ENCODE assay signal across 8 cellular contexts in genomic region chr13:107124129-107124718, GRCh38.
DNase-seq lines count a peak whose midpoint lies in the region; ATAC-seq and TF ChIP-seq lines count a peak whose summit lies in the region.

No MANE protein-coding gene starts in this region.

- H3K27me3 Mint-ChIP-seq in glutamatergic neuron (ENCODE audit: unreplicated experiment) = no peaks in the 10 kb centered on the region

- H3K36me3 Mint-ChIP-seq in glutamatergic neuron (ENCODE audit: unreplicated experiment) = peaks cover 20% of the 10 kb centered on the region

- H3K4me3 Mint-ChIP-seq in glutamatergic neuron (ENCODE audit: unreplicated experiment) = no peak overlapping the region

- H3K4me1 ChIP-seq in left ventricle myocardium inferior (peaks cover 7% of the 10 kb centered on the region), vagina (no peaks in the 10 kb centered on the region)

- H3K27me3 ChIP-seq in left ventricle myocardium inferior (ENCODE audit: low read depth) = no peaks in the 10 kb centered on the region
- no peaks in the 10 kb centered on the region for H3K27me3 ChIP-seq in vagina

- H3K27ac ChIP-seq in left ventricle myocardium inferior (replicated peaks) (no peak overlapping the region), vagina (no peak overlapping the region)

- no peak for TF ChIP-seq POLR2A in vagina (IDR thresholded peaks at IDR 0.05)

- H3K4me3 ChIP-seq in left ventricle myocardium inferior (no peak overlapping the region), vagina (no peak overlapping the region)

- ATAC-seq in Right ventricle myocardium superior (ENCODE audit: poor library complexity) (no peak), HG03108 (IDR thresholded peaks at IDR 0.05; ENCODE audit: unreplicated experiment) (no peak)

- H3K27ac Mint-ChIP-seq in glutamatergic neuron (ENCODE audit: unreplicated experiment) = no peak overlapping the region

- peaks cover 7% of the 10 kb centered on the region for H3K4me1 Mint-ChIP-seq in glutamatergic neuron (ENCODE audit: low read depth, unreplicated experiment)

- no peaks in the 10 kb centered on the region for H3K36me3 ChIP-seq in left ventricle myocardium inferior
- no peaks in the 10 kb centered on the region for H3K36me3 ChIP-seq in vagina

- intact Hi-C loops in left ventricle myocardium inferior (cut with micrococcal nuclease) = no loop called here
- intact Hi-C loops in Right ventricle myocardium superior (cut with DNase I) = no loop called here
- intact Hi-C loops in vagina (cut with DNase I) = no loop called here

- H3K9me3 Mint-ChIP-seq in glutamatergic neuron (ENCODE audit: unreplicated experiment) = peaks cover 2% of the 10 kb centered on the region

- H3K9me3 ChIP-seq in left ventricle myocardium inferior (replicated peaks) (peaks cover 11% of the 10 kb centered on the region), vagina (no peaks in the 10 kb centered on the region)

- DNase-seq in left ventricle myocardium inferior (no peak), Right ventricle myocardium superior (no peak), RPMI8226 (peak; percentile 10), glutamatergic neuron (no peak), vagina (ENCODE audit: extremely low spot score in 2 of 2) (no peak), COR-L47 (lab: John Stamatoyannopoulos, UW) (no peak), NCI-H226 (no peak)

- TF ChIP-seq CTCF in left ventricle myocardium inferior (IDR thresholded peaks at IDR 0.05; ENCODE audit: borderline replicate concordance) (peak; percentile 79), glutamatergic neuron (IDR thresholded peaks at IDR 0.05; ENCODE audit: partially characterized antibody, unreplicated experiment) (peak; percentile 78), vagina (IDR thresholded peaks at IDR 0.05) (peak in 2 of 3 experiments; percentile 21 to 37)

Comparison
In these comparisons a context has a peak if more than half of its experiments do, and no peak if none do; other contexts are left out.
1. CTCF ChIP-seq: peak in every context shown above with its lines; median percentile 79 in left ventricle myocardium inferior; 78 in glutamatergic neuron; 29 in vagina.